ENCODE assay signal across 16 cellular contexts in the genomic region with DNA sequence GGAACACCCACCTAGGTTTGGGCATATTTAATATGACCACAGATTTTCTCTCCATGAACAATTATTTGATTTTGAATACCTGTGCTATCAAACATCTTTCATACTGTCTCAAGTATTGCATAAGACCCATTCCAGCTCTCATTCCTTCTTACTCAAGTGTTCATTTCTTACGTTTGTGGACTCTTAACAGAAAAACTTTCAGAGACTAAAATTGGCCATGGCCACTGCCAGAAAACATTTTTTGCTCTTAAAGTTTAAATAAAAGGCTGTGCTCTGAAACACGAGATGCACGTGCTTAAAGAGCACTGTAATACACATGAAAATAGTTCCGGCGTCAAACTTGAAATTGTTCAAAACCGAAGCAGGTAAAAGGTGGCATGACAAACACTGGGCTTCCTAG.
A peak's percentile ranks its signal among the peaks of the same experiment; 100 is the strongest.
DNase-seq lines count a peak whose midpoint lies in the region; ATAC-seq and TF ChIP-seq lines count a peak whose summit lies in the region.
"Had no signal": no experiment of that assay in that cellular context is flagged by ENCODE, and none has a peak within 500 bp of the region (broad histone marks: within the 10 kb centered on the region; RNA-seq: fewer than 3 reads in every experiment).

No MANE protein-coding gene starts in this region.

- H3K9ac ChIP-seq in OCI-LY1 (ENCODE audit: low read length) (peak overlapping the region; percentile 63), muscle layer of colon (ENCODE audit: low read length) (no peak overlapping the region)
- H3K9ac ChIP-seq: neural progenitor cell had no signal

- H3K27me3 ChIP-seq in OCI-LY1 (ENCODE audit: insufficient read depth, low read length) (no peaks in the 10 kb centered on the region), muscle layer of colon (ENCODE audit: control insufficient read depth in 1 of 2, insufficient read depth in 2 of 2, low read length in 2 of 2) (no peaks in the 10 kb centered on the region)
- H3K27me3 ChIP-seq in effector memory CD4-positive, alpha-beta T cell (replicated peaks; ENCODE audit: control insufficient read depth, insufficient read depth, low read length, poor library complexity, severe bottlenecking) = no peaks in the 10 kb centered on the region
- H3K27me3 ChIP-seq: neural progenitor cell, testis had no signal

- peak overlapping the region; percentile 62 for H3K4me3 ChIP-seq in OCI-LY1 (ENCODE audit: low read depth, low read length, poor library complexity, severe bottlenecking)
- H3K4me3 ChIP-seq in effector memory CD4-positive, alpha-beta T cell (ENCODE audit: insufficient read depth, low read depth, low read length, poor library complexity, severe bottlenecking) = peak overlapping the region; percentile 41
- H3K4me3 ChIP-seq in muscle layer of colon (ENCODE audit: low read depth in 1 of 2, low read length in 2 of 2) = no peak overlapping the region
- H3K4me3 ChIP-seq: left ventricle myocardium inferior, neural progenitor cell, testis had no signal

- CTCF ChIA-PET in activated CD4-positive, alpha-beta T cell treated with anti-CD3 and anti-CD28 coated beads for 36 hours (lab: Charles Lee) = interaction anchor here (0.6 to 11.6 kb wide), 3 partner anchors 12 to 18 kb away, joined by 3 to 119 read pairs (median 3); no protein-coding TSS in a partner anchor

- H3K27me3 Mint-ChIP-seq in activated CD4-positive, alpha-beta T cell treated with anti-CD3 and anti-CD28 coated beads for 36 hours = no peaks in the 10 kb centered on the region

- no peak for TF ChIP-seq POLR2A in erythroblast (IDR thresholded peaks at IDR 0.05; ENCODE audit: low read length)

- peaks cover 83% of the 10 kb centered on the region for H3K4me1 ChIP-seq in OCI-LY1 (ENCODE audit: insufficient read depth, low read length, severe bottlenecking)
- H3K4me1 ChIP-seq in effector memory CD4-positive, alpha-beta T cell (ENCODE audit: control insufficient read depth, insufficient read depth, low read length, poor library complexity, severe bottlenecking) = peaks cover 39% of the 10 kb centered on the region
- peaks cover 18% of the 10 kb centered on the region for H3K4me1 ChIP-seq in muscle layer of colon (ENCODE audit: insufficient read depth, low read length)

- peaks cover 62% of the 10 kb centered on the region for H3K79me2 ChIP-seq in OCI-LY1 (ENCODE audit: insufficient read depth, low read length)

- TF ChIP-seq CTCF in OCI-LY1 (IDR thresholded peaks at IDR 0.05; ENCODE audit: low read length) = no peak

- H3K4me2 ChIP-seq in OCI-LY1 (ENCODE audit: low read length) = peak overlapping the region; percentile 72
- H3K4me2 ChIP-seq: neural progenitor cell had no signal

- DNase-seq in activated CD4-positive, alpha-beta T cell treated with anti-CD3 and anti-CD28 coated beads for 36 hours = no peak
- DNase-seq in activated CD4-positive, alpha-beta T cell treated with anti-CD3 and anti-CD28 coated beads for 4 hours = no peak
- no peak for DNase-seq in effector memory CD4-positive, alpha-beta T cell
- DNase-seq in left colon = no peak
- no peak for DNase-seq in erythroblast (lab: John Stamatoyannopoulos, UW)
- no peak for DNase-seq in NCI-H82 (lab: John Stamatoyannopoulos, UW)
- DNase-seq: endodermal cell, H9, head of caudate nucleus, left ventricle myocardium inferior, NCI-H748 treated with DMSO at 0.1 percent for 48 hours, SIG-M5, testis had no signal

- peaks cover 78% of the 10 kb centered on the region for H3K4me1 Mint-ChIP-seq in activated CD4-positive, alpha-beta T cell treated with anti-CD3 and anti-CD28 coated beads for 36 hours

- H3K36me3 Mint-ChIP-seq in activated CD4-positive, alpha-beta T cell treated with anti-CD3 and anti-CD28 coated beads for 36 hours (ENCODE audit: low read depth) = peaks cover 3% of the 10 kb centered on the region

- no peaks in the 10 kb centered on the region for H3K9me2 ChIP-seq in OCI-LY1 (ENCODE audit: low read depth, low read length)

- H3K27ac ChIP-seq in OCI-LY1 (ENCODE audit: low read depth, low read length, poor library complexity, severe bottlenecking) = peak overlapping the region; percentile 89
- H3K27ac ChIP-seq in effector memory CD4-positive, alpha-beta T cell (ENCODE audit: insufficient read depth, low read length, poor library complexity, severe bottlenecking) = peak overlapping the region; percentile 75
- peak overlapping the region; percentile 22 for H3K27ac ChIP-seq in muscle layer of colon (ENCODE audit: low read depth, low read length)
- H3K27ac ChIP-seq: left ventricle myocardium inferior, neural progenitor cell, testis had no signal

- no peaks in the 10 kb centered on the region for H3K9me3 Mint-ChIP-seq in activated CD4-positive, alpha-beta T cell treated with anti-CD3 and anti-CD28 coated beads for 36 hours (ENCODE audit: low read depth)
- H3K9me3 Mint-ChIP-seq: endodermal cell, H9, neural progenitor cell had no signal

- H3K36me3 ChIP-seq in OCI-LY1 (ENCODE audit: insufficient read depth, low read length) = no peaks in the 10 kb centered on the region
- H3K36me3 ChIP-seq in effector memory CD4-positive, alpha-beta T cell (ENCODE audit: control insufficient read depth, insufficient read depth, low read length) = no peaks in the 10 kb centered on the region
- no peaks in the 10 kb centered on the region for H3K36me3 ChIP-seq in muscle layer of colon (ENCODE audit: insufficient read depth, low read length)
- H3K36me3 ChIP-seq: left ventricle myocardium inferior, neural progenitor cell had no signal

- H3F3A ChIP-seq in OCI-LY1 (ENCODE audit: insufficient read depth, low read length) = no peaks in the 10 kb centered on the region

- H3K4me3 Mint-ChIP-seq in activated CD4-positive, alpha-beta T cell treated with anti-CD3 and anti-CD28 coated beads for 36 hours = peak overlapping the region; percentile 67
- H3K4me3 Mint-ChIP-seq: endodermal cell, H9, neural progenitor cell had no signal

- ATAC-seq in activated CD4-positive, alpha-beta T cell treated with anti-CD3 and anti-CD28 coated beads for 36 hours = no peak
- no peak for ATAC-seq in left colon

- POLR2A ChIA-PET in activated CD4-positive, alpha-beta T cell treated with anti-CD3 and anti-CD28 coated beads for 36 hours (lab: Charles Lee) = no interaction called here

- H3K27ac Mint-ChIP-seq in activated CD4-positive, alpha-beta T cell treated with anti-CD3 and anti-CD28 coated beads for 36 hours = peak overlapping the region; percentile 85
- H3K27ac Mint-ChIP-seq: endodermal cell, H9, neural progenitor cell had no signal

- intact Hi-C loops in activated CD4-positive, alpha-beta T cell treated with anti-CD3 and anti-CD28 coated beads for 36 hours (cut with DNase I, micrococcal nuclease) = loop anchor here in 1 of 2 experiments (5.0 kb wide), 2 partner anchors 91 to 176 kb away; a partner anchor contains a TSS
- intact Hi-C loops in left colon (cut with DNase I, micrococcal nuclease) = no loop called here

- no peaks in the 10 kb centered on the region for H4K20me1 ChIP-seq in OCI-LY1 (ENCODE audit: insufficient read depth, low read length)

- H3K9me3 ChIP-seq in OCI-LY1 (ENCODE audit: low read length) = no peaks in the 10 kb centered on the region
- no peaks in the 10 kb centered on the region for H3K9me3 ChIP-seq in effector memory CD4-positive, alpha-beta T cell (ENCODE audit: control insufficient read depth, low read length)
- H3K9me3 ChIP-seq in muscle layer of colon (ENCODE audit: low read length) = no peaks in the 10 kb centered on the region
- H3K9me3 ChIP-seq: left ventricle myocardium inferior, testis had no signal

- no peak overlapping the region for H2AFZ ChIP-seq in OCI-LY1 (ENCODE audit: low read length)
- H2AFZ ChIP-seq: neural progenitor cell had no signal

Comparison
In these comparisons a context has a peak if more than half of its experiments do, and no peak if none do; other contexts are left out.
1. H3K27ac ChIP-seq: peak in every context shown above with its lines; median percentile 89 in OCI-LY1; 75 in effector memory CD4-positive, alpha-beta T cell; 22 in muscle layer of colon.
2. H3K4me3 ChIP-seq: peak in OCI-LY1 (single experiment) and effector memory CD4-positive, alpha-beta T cell (single experiment); none in muscle layer of colon (0 of 2).